Comparison of ENCODE assay signal across 1 cellular context in genomic region chr4:173334891-173335754, GRCh38.
TF ChIP-seq lines count a peak whose summit lies in the region.

No MANE protein-coding gene starts in this region.

TF ChIP-seq in K562, 482 proteins besides CTCF, POLR2A, EP300 and RAD21 (continued from another document and continues in another):
- peak; percentile 56 for TF ChIP-seq ZBTB40 (IDR thresholded peaks at IDR 0.05)
- no peak for TF ChIP-seq ZBTB40 (CRISPR knock-in tag; IDR thresholded peaks at IDR 0.05)
- TF ChIP-seq HNRNPLL (IDR thresholded peaks at IDR 0.05; ENCODE audit: low read depth, low read length, poor library complexity, severe bottlenecking), result peak; percentile 42
- peak in 1 of 2 experiments; percentile 63; a peak in 2 of 4 replicates for TF ChIP-seq ZMIZ1 (IDR thresholded peaks at IDR 0.05; ENCODE audit: low read depth in 2 of 2, low read length in 2 of 2)
- TF ChIP-seq GTF2F1 (IDR thresholded peaks at IDR 0.05; ENCODE audit: low read depth, low read length), result 0 out of 2 replicates have a peak, but pooled peaks have one; percentile 5
- peak; percentile 91 for TF ChIP-seq HMGN3 (IDR thresholded peaks at IDR 0.05; ENCODE audit: borderline replicate concordance, extremely low read depth, insufficient read length, low read depth, low read length)
- TF ChIP-seq CEBPB (tag; IDR thresholded peaks at IDR 0.05), result no peak
- TF ChIP-seq TAF1 (IDR thresholded peaks at IDR 0.05; ENCODE audit: control insufficient read depth, extremely low read depth, insufficient read depth, low read length, severe bottlenecking), result peak; percentile 83
- TF ChIP-seq SRSF3 (IDR thresholded peaks at IDR 0.05; ENCODE audit: insufficient read depth, low read length), result 0 out of 2 replicates have a peak, but pooled peaks have one; percentile 35
- peak; percentile 15; the same call in 1 of the 2 replicates for TF ChIP-seq ZNF133 (CRISPR knock-in tag; IDR thresholded peaks at IDR 0.05)
- TF ChIP-seq SMARCA5 (IDR thresholded peaks at IDR 0.05), result no peak
- TF ChIP-seq TCF7 (IDR thresholded peaks at IDR 0.05; ENCODE audit: borderline replicate concordance), result no peak
- peak; percentile 57; the same call in 1 of the 2 replicates for TF ChIP-seq GATAD2B (IDR thresholded peaks at IDR 0.05; ENCODE audit: borderline replicate concordance)
- peak; percentile 61 for TF ChIP-seq SOX6 (IDR thresholded peaks at IDR 0.05)
- TF ChIP-seq CREM (IDR thresholded peaks at IDR 0.05; ENCODE audit: low read depth), result peak; percentile 32; the same call in 1 of the 2 replicates
- TF ChIP-seq POLR2AphosphoS2 (IDR thresholded peaks at IDR 0.05; ENCODE audit: low read length), result peak; percentile 71; the same call in 1 of the 2 replicates
- peak; percentile 75 for TF ChIP-seq NBN (IDR thresholded peaks at IDR 0.05; ENCODE audit: low read depth)
- peak; percentile 89 for TF ChIP-seq FOXP1 (CRISPR knock-in tag; IDR thresholded peaks at IDR 0.05)
- TF ChIP-seq BCOR (IDR thresholded peaks at IDR 0.05), result no peak
- TF ChIP-seq ZNF449 (CRISPR knock-in tag; IDR thresholded peaks at IDR 0.05), result no peak
- peak; percentile 14 for TF ChIP-seq MEIS2 (IDR thresholded peaks at IDR 0.05; ENCODE audit: partially characterized antibody)
- no peak for TF ChIP-seq CHD2 (IDR thresholded peaks at IDR 0.05; ENCODE audit: low read depth, low read length)
- TF ChIP-seq FOXJ2 (tag; IDR thresholded peaks at IDR 0.05), result peak; percentile 53; the same call in 1 of the 2 replicates
- TF ChIP-seq MYC (IDR thresholded peaks at IDR 0.05; ENCODE audit: low read depth, low read length), result peak; percentile 78
- TF ChIP-seq MYC (CRISPR knock-in tag; IDR thresholded peaks at IDR 0.05; ENCODE audit: borderline replicate concordance, low read depth), result 0 out of 2 replicates have a peak, but pooled peaks have one; percentile 13
- no peak for TF ChIP-seq ZNF395 (CRISPR knock-in tag; IDR thresholded peaks at IDR 0.05)
- TF ChIP-seq SNRNP70 (optimal IDR thresholded peaks at IDR 0.05; ENCODE audit: low read depth, low read length), result no peak
- 0 out of 2 replicates have a peak, but pooled peaks have one; percentile 41 for TF ChIP-seq GTF2E2 (tag; IDR thresholded peaks at IDR 0.05)
- TF ChIP-seq ATF7 (IDR thresholded peaks at IDR 0.05), result peak; percentile 73
- 0 out of 2 replicates have a peak, but pooled peaks have one; percentile 53 for TF ChIP-seq MTA3 (IDR thresholded peaks at IDR 0.05; ENCODE audit: borderline replicate concordance)
- peak; percentile 33; the same call in 1 of the 2 replicates for TF ChIP-seq SMARCE1 (IDR thresholded peaks at IDR 0.05)
- TF ChIP-seq MAZ (CRISPR knock-in tag; conservative IDR thresholded peaks at IDR 0.05 in 1 of 2, IDR thresholded peaks at IDR 0.05 in 1 of 2), result peak; percentile 22 to 97; a peak in 2 of 4 replicates
- no peak for TF ChIP-seq TRIM28 (IDR thresholded peaks at IDR 0.05)
- peak in 1 of 2 experiments; percentile 58; a peak in 3 of 4 replicates for TF ChIP-seq MLLT1 (IDR thresholded peaks at IDR 0.05)
- peak; percentile 74; the same call in 1 of the 2 replicates for TF ChIP-seq ZNF717 (CRISPR knock-in tag; IDR thresholded peaks at IDR 0.05)
- TF ChIP-seq ARID3A (IDR thresholded peaks at IDR 0.05; ENCODE audit: borderline replicate concordance, low read depth, low read length), result peak; percentile 34; the same call in 1 of the 2 replicates
- TF ChIP-seq MBD1 (CRISPR knock-in tag; IDR thresholded peaks at IDR 0.05), result no peak
- peak; percentile 52 for TF ChIP-seq RBM39 (optimal IDR thresholded peaks at IDR 0.05; ENCODE audit: low read depth, low read length)
- no peak for TF ChIP-seq ZNF507 (tag; conservative IDR thresholded peaks at IDR 0.05)
- no peak for TF ChIP-seq ZNF561 (CRISPR knock-in tag; conservative IDR thresholded peaks at IDR 0.05)
